Comparison of ENCODE assay signal across 9 cellular contexts in genomic region chr3:10437272-10437994, GRCh38.
A peak's percentile ranks its signal among the peaks of the same experiment; 100 is the strongest.
DNase-seq lines count a peak whose midpoint lies in the region; ATAC-seq and TF ChIP-seq lines count a peak whose summit lies in the region.
"Had no signal": no experiment of that assay in that cellular context is flagged by ENCODE, and none has a peak within 500 bp of the region (broad histone marks: within the 10 kb centered on the region; RNA-seq: fewer than 3 reads in every experiment).

No MANE protein-coding gene starts in this region.

- peak overlapping the region; percentile 9 for H3K4me3 Mint-ChIP-seq in activated CD8-positive, alpha-beta T cell treated with anti-CD3 and anti-CD28 coated beads, Interleukin-2, amount 10 ng/mL, durations not matched to agents 7 days and 5 days

- no peaks in the 10 kb centered on the region for H3K9me3 ChIP-seq in WERI-Rb-1 (ENCODE audit: severe bottlenecking)
- H3K9me3 ChIP-seq: body of pancreas had no signal

- no peaks in the 10 kb centered on the region for H3K27me3 ChIP-seq in WERI-Rb-1 (ENCODE audit: insufficient read depth, low read depth, severe bottlenecking)
- H3K27me3 ChIP-seq: body of pancreas had no signal

- POLR2A ChIA-PET in activated CD8-positive, alpha-beta T cell treated with anti-CD3 and anti-CD28 coated beads, Interleukin-2, amount 10 ng/mL, durations not matched to agents 7 days and 5 days (lab: Charles Lee): interaction anchor here (0.8 to 1.1 kb wide), 2 partner anchors 29 to 115 kb away, joined by 3 to 4 read pairs; no protein-coding TSS in a partner anchor

- H3K9me3 Mint-ChIP-seq in activated CD8-positive, alpha-beta T cell treated with anti-CD3 and anti-CD28 coated beads, Interleukin-2, amount 10 ng/mL, durations not matched to agents 7 days and 5 days (ENCODE audit: insufficient read depth): no peaks in the 10 kb centered on the region

- no peak for TF ChIP-seq CTCF in fibroblast of villous mesenchyme (IDR thresholded peaks at IDR 0.05; ENCODE audit: insufficient read depth, low read depth, low read length)
- TF ChIP-seq CTCF in WERI-Rb-1 (IDR thresholded peaks at IDR 0.05; ENCODE audit: low read depth, low read length): no peak

- DNase-seq in Ammon's horn (ENCODE audit: low spot score) (peak; percentile 40), fibroblast of villous mesenchyme (ENCODE audit: low read depth) (peak; percentile 3), middle frontal gyrus (ENCODE audit: extremely low spot score, low spot score) (no peak), WERI-Rb-1 (no peak), cortex of kidney (lab: John Stamatoyannopoulos, UW) (no peak)
- DNase-seq in activated CD8-positive, alpha-beta T cell treated with anti-CD3 and anti-CD28 coated beads, Interleukin-2, amount 10 ng/mL, durations not matched to agents 7 days and 5 days: peak; percentile 84
- DNase-seq in stimulated activated CD8-positive, alpha-beta memory T cell treated with anti-CD3 and anti-CD28 coated beads, Interleukin-4, amount 100 ng/mL, for 1 hour (ENCODE audit: low read depth in 2 of 2, low spot score in 1 of 2): peak; percentile 7 to 14

- H3K27ac ChIP-seq in WERI-Rb-1: no peak overlapping the region
- H3K27ac ChIP-seq: body of pancreas had no signal

- CTCF ChIA-PET in activated CD8-positive, alpha-beta T cell treated with anti-CD3 and anti-CD28 coated beads, Interleukin-2, amount 10 ng/mL, durations not matched to agents 7 days and 5 days (lab: Charles Lee): interaction anchor here (1.1 to 1.7 kb wide), 5 partner anchors 10 to 318 kb away, joined by 3 to 6 read pairs (median 4); no protein-coding TSS in a partner anchor

- H3K36me3 ChIP-seq in WERI-Rb-1: no peaks in the 10 kb centered on the region

- H3K36me3 Mint-ChIP-seq in activated CD8-positive, alpha-beta T cell treated with anti-CD3 and anti-CD28 coated beads, Interleukin-2, amount 10 ng/mL, durations not matched to agents 7 days and 5 days (ENCODE audit: low read depth): no peaks in the 10 kb centered on the region

- ATAC-seq in HG02588 (IDR thresholded peaks at IDR 0.05; ENCODE audit: unreplicated experiment): peak; percentile 52
- ATAC-seq in activated CD8-positive, alpha-beta T cell treated with anti-CD3 and anti-CD28 coated beads, Interleukin-2, amount 10 ng/mL, durations not matched to agents 7 days and 5 days: peak; percentile 95
- ATAC-seq: body of pancreas had no signal

- H3K27ac Mint-ChIP-seq in activated CD8-positive, alpha-beta T cell treated with anti-CD3 and anti-CD28 coated beads, Interleukin-2, amount 10 ng/mL, durations not matched to agents 7 days and 5 days: peak overlapping the region; percentile 84

- H3K4me1 Mint-ChIP-seq in activated CD8-positive, alpha-beta T cell treated with anti-CD3 and anti-CD28 coated beads, Interleukin-2, amount 10 ng/mL, durations not matched to agents 7 days and 5 days (ENCODE audit: low read depth): peaks cover 30% of the 10 kb centered on the region

- H3K27me3 Mint-ChIP-seq in activated CD8-positive, alpha-beta T cell treated with anti-CD3 and anti-CD28 coated beads, Interleukin-2, amount 10 ng/mL, durations not matched to agents 7 days and 5 days (ENCODE audit: low read depth): peaks cover 2% of the 10 kb centered on the region

- no peak overlapping the region for H3K4me3 ChIP-seq in fibroblast of villous mesenchyme (ENCODE audit: low read depth, low read length)
- no peak overlapping the region for H3K4me3 ChIP-seq in WERI-Rb-1 (ENCODE audit: low read depth, low read length)
- H3K4me3 ChIP-seq: body of pancreas had no signal

Comparison
In these comparisons a context has a peak if more than half of its experiments do, and no peak if none do; other contexts are left out.
1. DNase-seq: peak in Ammon's horn (single experiment), activated CD8-positive, alpha-beta T cell treated with anti-CD3 and anti-CD28 coated beads, Interleukin-2, amount 10 ng/mL, durations not matched to agents 7 days and 5 days (single experiment), fibroblast of villous mesenchyme (single experiment) and stimulated activated CD8-positive, alpha-beta memory T cell treated with anti-CD3 and anti-CD28 coated beads, Interleukin-4, amount 100 ng/mL, for 1 hour (2 of 2); none in middle frontal gyrus (single experiment), WERI-Rb-1 (single experiment) and cortex of kidney (single experiment).